26 cellular contexts compared by ENCODE assay signal in genomic region chr15:83225449-83225848, GRCh38. TPM values are rescaled to one million over a fixed set of nuclear protein-coding genes. Genes with fewer than 3 reads are reported as not detected.
"Had no signal": no experiment of that assay in that cellular context is flagged by ENCODE, and none has a peak within 500 bp of the region (broad histone marks: within the 10 kb centered on the region; RNA-seq: fewer than 3 reads in every experiment).

No MANE protein-coding gene starts in this region.

- H3K36me3 ChIP-seq: Peyer's patch, SJSA1 had no signal

- H3K4me1 Mint-ChIP-seq: activated CD8-positive, alpha-beta memory T cell treated with anti-CD3 and anti-CD28 coated beads, Interleukin-2, amount 10 ng/mL, durations not matched to agents 7 days and 5 days; WTC11 had no signal

- H3K4me1 ChIP-seq: Peyer's patch, SJSA1 had no signal

- H3K9me3 Mint-ChIP-seq: activated naive CD4-positive, alpha-beta T cell treated with anti-CD3 and anti-CD28 coated beads for 36 hours; activated T-cell treated with anti-CD3 and anti-CD28 coated beads, Interleukin-2, amount 50 U/mL, for 24 hours had no signal

- H3K9me3 ChIP-seq: SJSA1 had no signal

- DNase-seq: activated CD4-positive, alpha-beta T cell treated with anti-CD3 and anti-CD28 coated beads for 48 hours; activated CD4-positive, alpha-beta T cell treated with anti-CD3 and anti-CD28 coated beads, Interleukin-2, amount 50 U/mL, for 48 hours; activated CD4-positive, CD25-positive, alpha-beta regulatory T cell treated with anti-CD3 and anti-CD28 coated beads, Interleukin-2, amount 50 U/mL, for 72 hours; activated CD8-positive, alpha-beta memory T cell treated with anti-CD3 and anti-CD28 coated beads, Interleukin-2, amount 10 ng/mL, durations not matched to agents 7 days and 5 days; activated gamma-delta T cell; activated naive CD4-positive, alpha-beta T cell treated with anti-CD3 and anti-CD28 coated beads for 36 hours; activated T-cell treated with anti-CD3 and anti-CD28 coated beads, Interleukin-2, amount 50 U/mL, for 24 hours; amygdala; Karpas-422; NCI-H1048; NCI-H146; NCI-H187 treated with DMSO at 0.1 percent for 48 hours; NCI-H2081 treated with DMSO at 0.1 percent for 48 hours; NCI-H446; NCI-H524; NCI-H748 treated with DMSO at 0.1 percent for 48 hours; OCI-M1; Peyer's patch; Right ventricle myocardium superior; SW 1271 had no signal

- H3K27ac ChIP-seq: coronary artery, Peyer's patch, RWPE1, SJSA1 had no signal

- H3K27me3 ChIP-seq: Peyer's patch, SJSA1 had no signal

- H3K4me3 Mint-ChIP-seq: activated CD8-positive, alpha-beta memory T cell treated with anti-CD3 and anti-CD28 coated beads, Interleukin-2, amount 10 ng/mL, durations not matched to agents 7 days and 5 days; activated naive CD4-positive, alpha-beta T cell treated with anti-CD3 and anti-CD28 coated beads for 36 hours; activated naive CD8-positive, alpha-beta T cell; activated T-cell treated with anti-CD3 and anti-CD28 coated beads, Interleukin-2, amount 50 U/mL, for 24 hours; WTC11 had no signal

- H3K27ac Mint-ChIP-seq: activated CD8-positive, alpha-beta memory T cell treated with anti-CD3 and anti-CD28 coated beads, Interleukin-2, amount 10 ng/mL, durations not matched to agents 7 days and 5 days; activated naive CD4-positive, alpha-beta T cell treated with anti-CD3 and anti-CD28 coated beads for 36 hours; activated naive CD8-positive, alpha-beta T cell; activated T-cell treated with anti-CD3 and anti-CD28 coated beads, Interleukin-2, amount 50 U/mL, for 24 hours; WTC11 had no signal

- H3K36me3 Mint-ChIP-seq: activated CD8-positive, alpha-beta memory T cell treated with anti-CD3 and anti-CD28 coated beads, Interleukin-2, amount 10 ng/mL, durations not matched to agents 7 days and 5 days; activated naive CD8-positive, alpha-beta T cell had no signal

- H3K4me3 ChIP-seq: coronary artery, Peyer's patch, SJSA1 had no signal

RNA-seq across cellular contexts. Expression of gene BNC1, which starts 59.0 kb away (rescaled TPM):
- total RNA-seq: activated CD8-positive, alpha-beta memory T cell treated with anti-CD3 and anti-CD28 coated beads, Interleukin-2, amount 10 ng/mL, durations not matched to agents 7 days and 5 days; activated naive CD4-positive, alpha-beta T cell treated with anti-CD3 and anti-CD28 coated beads for 36 hours; Peyer's patch; T-helper 1 cell treated with Interleukin-12 subunit alpha and Interleukin-12 subunit beta and Interleukin-4 antibody, amounts not matched to agents 30 ng/mL and 1 ng/mL, for 36 hours had no signal
